ENCODE assay signal across 8 cellular contexts in the genomic region with DNA sequence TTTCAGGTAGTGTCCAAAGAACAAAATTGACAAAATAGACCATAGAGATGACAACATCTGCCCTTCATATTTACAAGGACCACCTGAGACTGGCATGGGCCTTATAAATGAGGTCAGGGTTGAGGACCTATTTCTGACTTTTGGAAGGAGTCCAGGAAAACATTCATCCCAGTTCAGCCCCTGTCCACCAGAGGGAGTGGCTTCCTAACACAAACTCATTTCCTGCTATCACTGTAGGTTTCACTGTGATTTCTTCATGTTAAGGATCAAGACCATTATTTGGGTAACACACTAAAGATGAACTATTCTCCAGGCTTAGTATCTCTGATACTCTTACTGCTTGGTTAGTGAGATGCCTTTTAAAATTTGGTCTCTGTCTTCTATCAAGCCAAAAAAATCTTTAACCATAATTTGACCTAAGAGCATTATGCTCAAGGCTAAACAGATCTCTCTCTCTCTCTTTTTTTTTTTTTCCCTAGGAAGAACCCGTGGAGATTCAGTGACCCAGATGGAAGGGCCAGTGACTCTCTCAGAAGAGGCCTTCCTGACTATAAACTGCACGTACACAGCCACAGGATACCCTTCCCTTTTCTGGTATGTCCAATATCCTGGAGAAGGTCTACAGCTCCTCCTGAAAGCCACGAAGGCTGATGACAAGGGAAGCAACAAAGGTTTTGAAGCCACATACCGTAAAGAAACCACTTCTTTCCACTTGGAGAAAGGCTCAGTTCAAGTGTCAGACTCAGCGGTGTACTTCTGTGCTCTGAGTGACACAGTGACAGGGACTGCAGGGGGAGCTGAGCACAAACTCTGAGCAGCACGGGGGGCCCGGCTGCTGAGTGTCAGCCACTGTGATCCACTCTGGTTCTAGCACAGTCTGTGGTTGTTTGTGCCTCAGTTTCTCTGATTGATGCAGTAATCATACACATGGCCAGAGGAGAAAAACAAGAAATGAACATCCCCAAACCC.
DNase-seq lines count a peak whose midpoint lies in the region; ATAC-seq and TF ChIP-seq lines count a peak whose summit lies in the region.

No MANE protein-coding gene starts in this region.

- no peaks in the 10 kb centered on the region for H3K9me3 Mint-ChIP-seq in CD8-positive, alpha-beta T cell

- DNase-seq in CD8-positive, alpha-beta T cell = peak in 5 of 7 experiments; percentile 15 to 53 (median 28)
- DNase-seq in HPDE6-E6E7 (ENCODE audit: extremely low spot score) (peak; percentile 26), fibroblast of mammary gland (ENCODE audit: low read depth) (peak; percentile 24), A172 (ENCODE audit: low spot score) (no peak), NCI-H2081 treated with DMSO at 0.1 percent for 48 hours (lab: John Stamatoyannopoulos, UW) (no peak)
- DNase-seq in activated CD4-positive, alpha-beta T cell treated with anti-CD3 and anti-CD28 coated beads for 4 hours = peak; percentile 16 to 37
- peak; percentile 15 for DNase-seq in stimulated activated naive CD8-positive, alpha-beta T cell treated with anti-CD3 and anti-CD28 coated beads, Interleukin-15, Interleukin-2, amounts not matched to agents 100 U/mL and 50 U/mL, for 24 hours

- CTCF ChIA-PET in CD8-positive, alpha-beta T cell (lab: Charles Lee) = interaction anchor here (0.6 to 1.6 kb wide), 10 partner anchors 10 to 907 kb away, joined by 3 to 6 read pairs (median 4); no protein-coding TSS in a partner anchor

- TF ChIP-seq CTCF in CD8-positive, alpha-beta T cell (IDR thresholded peaks at IDR 0.05) = peak; percentile 45
- peak; percentile 58 for TF ChIP-seq CTCF in fibroblast of mammary gland (conservative IDR thresholded peaks at IDR 0.05; ENCODE audit: control insufficient read depth, insufficient read depth, low read depth, low read length)

- peak; percentile 78 for ATAC-seq in CD8-positive, alpha-beta T cell
- peak; percentile 83 for ATAC-seq in stimulated activated naive CD8-positive, alpha-beta T cell treated with anti-CD3 and anti-CD28 coated beads, Interleukin-15, Interleukin-2, amounts not matched to agents 100 U/mL and 50 U/mL, for 24 hours
- no peak for ATAC-seq in GM21360 (IDR thresholded peaks at IDR 0.05; ENCODE audit: unreplicated experiment)

- no peak overlapping the region for H3K27ac ChIP-seq in CD8-positive, alpha-beta T cell (ENCODE audit: low read depth, low read length)

- peak overlapping the region; percentile 84 for H3K27ac Mint-ChIP-seq in CD8-positive, alpha-beta T cell

- H3K27me3 Mint-ChIP-seq in CD8-positive, alpha-beta T cell (ENCODE audit: low read depth) = no peaks in the 10 kb centered on the region

- no peaks in the 10 kb centered on the region for H3K27me3 ChIP-seq in CD8-positive, alpha-beta T cell (ENCODE audit: insufficient read depth, low read length)

- intact Hi-C loops in CD8-positive, alpha-beta T cell (cut with DNase I, micrococcal nuclease) = loop anchor here in 1 of 2 experiments (5.0 kb wide), 1 partner anchor 36 kb away; no protein-coding TSS in a partner anchor

- peak overlapping the region; percentile 7 for H3K4me3 ChIP-seq in CD8-positive, alpha-beta T cell (ENCODE audit: low read depth, low read length)
- H3K4me3 ChIP-seq in fibroblast of mammary gland (ENCODE audit: control insufficient read depth, low read depth, low read length) = no peak overlapping the region

- POLR2A ChIA-PET in CD8-positive, alpha-beta T cell (lab: Charles Lee) = interaction anchor here (0.6 to 0.9 kb wide), 3 partner anchors 10 to 29 kb away, joined by 3 read pairs; no protein-coding TSS in a partner anchor

- no peaks in the 10 kb centered on the region for H3K36me3 Mint-ChIP-seq in CD8-positive, alpha-beta T cell

- H3K4me3 Mint-ChIP-seq in CD8-positive, alpha-beta T cell = peak overlapping the region; percentile 77

- peaks cover 22% of the 10 kb centered on the region for H3K4me1 Mint-ChIP-seq in CD8-positive, alpha-beta T cell (ENCODE audit: low read depth)

- H3K36me3 ChIP-seq in CD8-positive, alpha-beta T cell (ENCODE audit: insufficient read depth, low read length) = no peaks in the 10 kb centered on the region

- H3K9me3 ChIP-seq in CD8-positive, alpha-beta T cell (ENCODE audit: low read length) = no peaks in the 10 kb centered on the region

- peaks cover 18% of the 10 kb centered on the region for H3K4me1 ChIP-seq in CD8-positive, alpha-beta T cell (ENCODE audit: insufficient read depth, low read length)

Comparison
In these comparisons a context has a peak if more than half of its experiments do, and no peak if none do; other contexts are left out.
1. DNase-seq: peak in CD8-positive, alpha-beta T cell (5 of 7), HPDE6-E6E7 (single experiment), activated CD4-positive, alpha-beta T cell treated with anti-CD3 and anti-CD28 coated beads for 4 hours (2 of 2), fibroblast of mammary gland (single experiment) and stimulated activated naive CD8-positive, alpha-beta T cell treated with anti-CD3 and anti-CD28 coated beads, Interleukin-15, Interleukin-2, amounts not matched to agents 100 U/mL and 50 U/mL, for 24 hours (single experiment); none in A172 (single experiment) and NCI-H2081 treated with DMSO at 0.1 percent for 48 hours (single experiment).